In genomic region chr20:41392871-41393704, GRCh38 we compare ENCODE assay signal across 13 cellular contexts.
DNase-seq lines count a peak whose midpoint lies in the region; ATAC-seq and TF ChIP-seq lines count a peak whose summit lies in the region.
"Had no signal": no experiment of that assay in that cellular context is flagged by ENCODE, and none has a peak within 500 bp of the region (broad histone marks: within the 10 kb centered on the region; RNA-seq: fewer than 3 reads in every experiment).

No MANE protein-coding gene starts in this region.

- no peak for ATAC-seq in HG03175 (IDR thresholded peaks at IDR 0.05; ENCODE audit: unreplicated experiment)
- ATAC-seq: CD8-positive, alpha-beta T cell had no signal

- TF ChIP-seq CTCF in VCaP (conservative IDR thresholded peaks at IDR 0.05), result no peak

- DNase-seq in fibroblast of gingiva (ENCODE audit: low read depth), result peak; percentile 63
- peak; percentile 88 for DNase-seq in medulla oblongata (ENCODE audit: extremely low spot score)
- DNase-seq in superior temporal gyrus (ENCODE audit: extremely low spot score), result peak; percentile 58
- no peak for DNase-seq in germinal center (ENCODE audit: low spot score)
- DNase-seq in GF-D8 (lab: John Stamatoyannopoulos, UW), result no peak
- DNase-seq in NCI-H128 (lab: John Stamatoyannopoulos, UW; ENCODE audit: unreplicated experiment), result no peak
- DNase-seq: activated naive CD4-positive, alpha-beta T cell treated with anti-CD3 and anti-CD28 coated beads for 36 hours; CD8-positive, alpha-beta T cell; effector CD8-positive, alpha-beta T cell; NCI-H526 had no signal

- peak overlapping the region; percentile 16; the same call in 1 of the 2 replicates for H3K27ac ChIP-seq in VCaP
- H3K27ac ChIP-seq: pancreas had no signal

Comparison
In these comparisons a context has a peak if more than half of its experiments do, and no peak if none do; other contexts are left out.
1. DNase-seq: peak in fibroblast of gingiva (single experiment), medulla oblongata (single experiment) and superior temporal gyrus (single experiment); none in germinal center (single experiment), GF-D8 (single experiment) and NCI-H128 (single experiment).